ENCODE assay signal across 8 cellular contexts in the genomic region with DNA sequence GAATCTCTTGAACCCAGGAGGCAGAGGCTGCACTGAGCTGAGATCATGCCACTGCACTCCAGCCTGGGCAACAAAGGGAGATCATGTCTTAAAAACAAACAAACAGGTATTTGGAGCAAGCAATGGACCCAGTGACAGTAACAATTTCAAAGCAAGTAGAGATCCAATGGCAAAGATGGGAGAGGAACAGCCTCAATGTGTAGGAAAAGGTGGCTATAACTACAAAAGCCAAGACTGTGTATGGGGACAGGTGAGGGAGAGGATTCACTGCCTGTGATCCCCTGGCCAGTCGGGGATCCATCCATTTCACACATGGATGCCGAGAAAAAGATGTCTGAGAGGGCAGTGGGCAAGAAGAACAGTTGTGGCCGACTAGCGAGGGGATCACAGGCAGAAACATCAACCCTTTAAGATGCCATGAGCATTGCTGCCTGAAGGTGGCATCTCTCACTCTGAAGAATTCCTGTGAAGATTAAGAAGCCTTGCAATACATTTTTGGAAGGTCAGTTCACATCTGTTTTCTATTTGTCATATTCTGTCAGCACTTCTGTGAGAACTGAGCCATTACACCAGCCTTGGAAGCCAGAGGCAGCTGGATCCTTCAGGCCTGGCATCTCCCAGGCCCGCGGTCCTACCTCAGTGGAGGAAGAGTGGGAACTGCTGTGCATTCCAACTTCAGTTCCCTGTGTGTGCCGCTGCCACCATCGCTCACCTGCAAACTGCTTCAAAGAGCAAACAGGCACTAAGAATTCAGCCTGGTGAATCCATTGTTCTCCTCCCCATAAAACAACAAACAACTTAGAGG. TPM values are rescaled to one million over a fixed set of nuclear protein-coding genes. Genes with fewer than 3 reads are reported as not detected.
DNase-seq lines count a peak whose midpoint lies in the region; ATAC-seq, FAIRE-seq and TF ChIP-seq lines count a peak whose summit lies in the region.

No MANE protein-coding gene starts in this region.

- no peak for FAIRE-seq in D721Med (lab: Jason Lieb, UNC)
- peak; percentile 37 for FAIRE-seq in endometrium (lab: Jason Lieb, UNC)

- no peaks in the 10 kb centered on the region for H3K4me1 ChIP-seq in HAP-1

- in situ Hi-C loops in HAP-1 (cut with MboI; ENCODE audit: low sequenced_read_pairs), result no loop called here

- H3K27me3 ChIP-seq in HAP-1 (ENCODE audit: low read depth), result no peaks in the 10 kb centered on the region

- DNase-seq in D721Med (ENCODE audit: insufficient read length, low spot score), result no peak
- peak; percentile 49 to 51 for DNase-seq in HAP-1 (ENCODE audit: low spot score in 2 of 2)
- DNase-seq in RPMI7951 (ENCODE audit: low read depth), result peak; percentile 87
- peak; percentile 33 to 80 for DNase-seq in lung microvascular endothelial cell (ENCODE audit: low read depth in 2 of 2)

- H3K36me3 ChIP-seq in HAP-1 (replicated peaks), result no peaks in the 10 kb centered on the region

- no peak for ATAC-seq in HG02973 (IDR thresholded peaks at IDR 0.05; ENCODE audit: unreplicated experiment)
- no peak for ATAC-seq in HG02798 (IDR thresholded peaks at IDR 0.05; ENCODE audit: poor library complexity, unreplicated experiment)
- no peak for ATAC-seq in HG02588 (IDR thresholded peaks at IDR 0.05; ENCODE audit: unreplicated experiment)

- TF ChIP-seq CTCF in D721Med (IDR thresholded peaks at IDR 0.05; ENCODE audit: insufficient read depth, missing control alignments), result peak; percentile 53

- no peaks in the 10 kb centered on the region for H3K9me3 ChIP-seq in HAP-1

- H3K4me3 ChIP-seq in HAP-1, result no peak overlapping the region

RNA-seq across cellular contexts. Expression of a gene that starts 54.5 kb away (rescaled TPM):
- total RNA-seq in RPMI7951 (2014; rRNA removed; shearing (Covaris generic)), result 23.6 and 40.0 TPM in 2 replicates
- 14.6 and 22.4 TPM in 2 replicates for total RNA-seq in lung microvascular endothelial cell

RNA-seq across cellular contexts. Expression of a gene that starts 56.1 kb away (rescaled TPM):
- 20.8 and 25.6 TPM in 2 replicates for total RNA-seq in RPMI7951 (2014; rRNA removed; shearing (Covaris generic))
- total RNA-seq in lung microvascular endothelial cell, result 10.5 and 11.8 TPM in 2 replicates
